ENCODE assay signal across 9 cellular contexts in genomic region chr15:73650387-73651126, GRCh38. TPM values are rescaled to one million over a fixed set of nuclear protein-coding genes. Genes with fewer than 3 reads are reported as not detected.
A peak's percentile ranks its signal among the peaks of the same experiment; 100 is the strongest.
DNase-seq lines count a peak whose midpoint lies in the region; ATAC-seq and TF ChIP-seq lines count a peak whose summit lies in the region.
"Had no signal": no experiment of that assay in that cellular context is flagged by ENCODE, and none has a peak within 500 bp of the region (broad histone marks: within the 10 kb centered on the region; RNA-seq: fewer than 3 reads in every experiment).

No MANE protein-coding gene starts in this region.

- H3K4me1 Mint-ChIP-seq in activated naive CD8-positive, alpha-beta T cell treated with anti-CD3 and anti-CD28 coated beads for 36 hours, result peaks cover 15% of the 10 kb centered on the region

- H3K36me3 Mint-ChIP-seq in activated naive CD8-positive, alpha-beta T cell treated with anti-CD3 and anti-CD28 coated beads for 36 hours, result peaks cover 3% of the 10 kb centered on the region

- H3K9me3 Mint-ChIP-seq in activated naive CD8-positive, alpha-beta T cell treated with anti-CD3 and anti-CD28 coated beads for 36 hours, result peaks cover 7% of the 10 kb centered on the region
- H3K9me3 Mint-ChIP-seq: T-helper 1 cell treated with Interleukin-12 subunit alpha and Interleukin-12 subunit beta and Interleukin-4 antibody, amounts not matched to agents 30 μg/mL and 1 μg/mL, for 36 hours had no signal

- peak overlapping the region; percentile 85 for H3K27ac Mint-ChIP-seq in activated naive CD8-positive, alpha-beta T cell treated with anti-CD3 and anti-CD28 coated beads for 36 hours
- H3K27ac Mint-ChIP-seq: T-helper 1 cell treated with Interleukin-12 subunit alpha and Interleukin-12 subunit beta and Interleukin-4 antibody, amounts not matched to agents 30 μg/mL and 1 μg/mL, for 36 hours had no signal

- ATAC-seq in omental fat pad (ENCODE audit: low FRiP score), result peak; percentile 66

- no peak for TF ChIP-seq CTCF in omental fat pad (IDR thresholded peaks at IDR 0.05)

- DNase-seq in DMS53 (lab: John Stamatoyannopoulos, UW) (peak; percentile 4), DMS53 treated with DMSO at 0.1 percent for 48 hours (lab: John Stamatoyannopoulos, UW; ENCODE audit: unreplicated experiment) (no peak), HT1080 (ENCODE audit: low read depth) (peak; percentile 26), omental fat pad (ENCODE audit: low spot score) (no peak), C1 segment of cervical spinal cord (lab: John Stamatoyannopoulos, UW) (no peak), NCI-H2227 (lab: John Stamatoyannopoulos, UW; ENCODE audit: unreplicated experiment) (no peak)
- peak; percentile 3 for DNase-seq in activated naive CD8-positive, alpha-beta T cell treated with anti-CD3 and anti-CD28 coated beads for 36 hours
- DNase-seq in effector CD8-positive, alpha-beta T cell (lab: John Stamatoyannopoulos, UW), result no peak

- H3K4me3 Mint-ChIP-seq in activated naive CD8-positive, alpha-beta T cell treated with anti-CD3 and anti-CD28 coated beads for 36 hours, result peak overlapping the region; percentile 41
- H3K4me3 Mint-ChIP-seq: T-helper 1 cell treated with Interleukin-12 subunit alpha and Interleukin-12 subunit beta and Interleukin-4 antibody, amounts not matched to agents 30 μg/mL and 1 μg/mL, for 36 hours had no signal

- H3K27me3 Mint-ChIP-seq in activated naive CD8-positive, alpha-beta T cell treated with anti-CD3 and anti-CD28 coated beads for 36 hours, result peaks cover 27% of the 10 kb centered on the region

RNA-seq across cellular contexts. Expression of gene NPTN, which starts 17.4 kb away (rescaled TPM):
- total RNA-seq in HT1080 (2014; rRNA removed; shearing (Covaris generic)), result 107 and 118 TPM in 2 replicates
- polyA plus RNA-seq in HT1080 (2015; cell fraction: cytosol; rRNA removed), result 151 and 169 TPM in 2 replicates
- polyA plus RNA-seq in HT1080 (2015; cell fraction: nucleus; rRNA removed), result 177 and 197 TPM in 2 replicates
- total RNA-seq in activated naive CD8-positive, alpha-beta T cell treated with anti-CD3 and anti-CD28 coated beads for 36 hours, result 10 to 100 TPM; 41.0 to 43.5 TPM
- total RNA-seq in omental fat pad, result 10 to 100 TPM; 66.6 to 94.3 (median 88.8) TPM

RNA-seq across cellular contexts. Expression of gene CD276, which starts 33.6 kb away (rescaled TPM):
- 51.6 and 69.2 TPM in 2 replicates for total RNA-seq in HT1080 (2014; rRNA removed; shearing (Covaris generic))
- polyA plus RNA-seq in HT1080 (2015; cell fraction: cytosol; rRNA removed), result 81.9 and 86.1 TPM in 2 replicates
- polyA plus RNA-seq in HT1080 (2015; cell fraction: nucleus; rRNA removed), result 72.1 and 73.0 TPM in 2 replicates
- 1 to 10 TPM; 1.6 to 2.1 TPM for total RNA-seq in activated naive CD8-positive, alpha-beta T cell treated with anti-CD3 and anti-CD28 coated beads for 36 hours
- 100 to 1,000 TPM in 1 of 4 donors, 10 to 100 TPM in 3; 23.2 to 103 (median 39.3) TPM for total RNA-seq in omental fat pad

Comparison
In these comparisons a context has a peak if more than half of its experiments do, and no peak if none do; other contexts are left out.
1. DNase-seq: peak in DMS53 (single experiment), HT1080 (single experiment) and activated naive CD8-positive, alpha-beta T cell treated with anti-CD3 and anti-CD28 coated beads for 36 hours (single experiment); none in DMS53 treated with DMSO at 0.1 percent for 48 hours (single experiment), omental fat pad (single experiment), C1 segment of cervical spinal cord (0 of 14), effector CD8-positive, alpha-beta T cell (single experiment) and NCI-H2227 (single experiment).
2. RNA of gene CD276, which starts 33.6 kb away (total RNA-seq): 51.6 to 69.2 TPM in HT1080 and 23.2 to 103 TPM in omental fat pad; 1.6 to 2.1 TPM in activated naive CD8-positive, alpha-beta T cell treated with anti-CD3 and anti-CD28 coated beads for 36 hours; every median in the first group is over 4 times any median in the second.